20 cellular contexts compared by ENCODE assay signal in genomic region chr15:96974761-96975160, GRCh38.
DNase-seq lines count a peak whose midpoint lies in the region; TF ChIP-seq lines count a peak whose summit lies in the region.
"Had no signal": no experiment of that assay in that cellular context is flagged by ENCODE, and none has a peak within 500 bp of the region (broad histone marks: within the 10 kb centered on the region; RNA-seq: fewer than 3 reads in every experiment).

No MANE protein-coding gene starts in this region.

- H3K36me3 ChIP-seq in tibial artery, result no peaks in the 10 kb centered on the region
- H3K36me3 ChIP-seq: HAP-1 had no signal

- no peak overlapping the region for H3K4me3 ChIP-seq in tibial artery
- H3K4me3 ChIP-seq: HAP-1 had no signal

- TF ChIP-seq CTCF in tibial artery (IDR thresholded peaks at IDR 0.05), result no peak

- no peaks in the 10 kb centered on the region for H3K27me3 ChIP-seq in tibial artery

- intact Hi-C loops in tibial artery (cut with DNase I; ENCODE audit: low total_unique reads), result no loop called here

- no peaks in the 10 kb centered on the region for H3K9me3 ChIP-seq in tibial artery
- H3K9me3 ChIP-seq: HAP-1 had no signal

- H3K27ac ChIP-seq in tibial artery, result no peak overlapping the region

- H3K4me1 ChIP-seq in tibial artery, result no peaks in the 10 kb centered on the region
- H3K4me1 ChIP-seq: HAP-1 had no signal

- DNase-seq in EL (peak; percentile 2), NCI-H226 (peak; percentile 48), dermis blood vessel endothelial cell (peak; percentile 16), renal cortical epithelial cell (ENCODE audit: low read depth) (peak; percentile 45), tibial artery (no peak), NCI-H146 treated with DMSO at 0.1 percent for 48 hours (lab: John Stamatoyannopoulos, UW; ENCODE audit: unreplicated experiment) (no peak)
- DNase-seq in central memory CD4-positive, alpha-beta T cell, result no peak
- DNase-seq: ACHN; Calu3; CD4-positive, CD25-positive, alpha-beta regulatory T cell; DMS79; GF-D8; IMR-90; Kasumi-1; NCI-H1048; NCI-H1694; NCI-H446; NCI-H748 treated with DMSO at 0.1 percent for 48 hours; SHP77 had no signal

Comparison
In these comparisons a context has a peak if more than half of its experiments do, and no peak if none do; other contexts are left out.
1. DNase-seq: peak in EL (single experiment), NCI-H226 (single experiment), dermis blood vessel endothelial cell (single experiment) and renal cortical epithelial cell (single experiment); none in tibial artery (0 of 2), NCI-H146 treated with DMSO at 0.1 percent for 48 hours (single experiment) and central memory CD4-positive, alpha-beta T cell (single experiment).